In genomic region chr6:110635096-110635495, GRCh38 we compare ENCODE assay signal across 24 cellular contexts.
"Had no signal": no experiment of that assay in that cellular context is flagged by ENCODE, and none has a peak within 500 bp of the region (broad histone marks: within the 10 kb centered on the region; RNA-seq: fewer than 3 reads in every experiment).

No MANE protein-coding gene starts in this region.

- DNase-seq: activated CD4-positive, alpha-beta T cell treated with anti-CD3 and anti-CD28 coated beads, Interleukin-2, amount 50 U/mL, for 1 hour; activated CD8-positive, alpha-beta memory T cell treated with anti-CD3 and anti-CD28 coated beads for 24 hours; activated gamma-delta T cell treated with Interleukin-2 at 50 U/mL for 16 hours; activated naive CD8-positive, alpha-beta T cell treated with anti-CD3 and anti-CD28 coated beads, Interleukin-2, amount 10 ng/mL, durations not matched to agents 7 days and 5 days; effector CD4-positive, alpha-beta T cell; esophagus squamous epithelium; glutamatergic neuron; hypothalamus; left ventricle myocardium superior; mesenchymal stem cell; nephron progenitor cell; stimulated activated CD4-positive, alpha-beta T cell treated with anti-CD3 and anti-CD28 coated beads, Interleukin-15, amount 100 ng/mL, for 24 hours; stimulated activated CD4-positive, alpha-beta T cell treated with anti-CD3 and anti-CD28 coated beads, Interleukin-4, amount 100 ng/mL, for 1 hour had no signal

- H3K27ac ChIP-seq: coronary artery, esophagus squamous epithelium, right atrium auricular region, skin epidermis, suprapubic skin had no signal

- H3K9me3 Mint-ChIP-seq: activated naive CD8-positive, alpha-beta T cell treated with anti-CD3 and anti-CD28 coated beads, Interleukin-2, amount 10 ng/mL, durations not matched to agents 7 days and 5 days; brain; central memory CD8-positive, alpha-beta T cell; nephron progenitor cell; stimulated activated naive CD8-positive, alpha-beta T cell treated with anti-CD3 and anti-CD28 coated beads, Interleukin-15, Interleukin-2, amounts not matched to agents 100 ng/mL and 50 ng/mL, for 24 hours; T-helper 1 cell treated with Interleukin-12 subunit alpha and Interleukin-12 subunit beta and Interleukin-4 antibody, amounts not matched to agents 30 μg/mL and 1 μg/mL, for 36 hours had no signal

- H3K36me3 ChIP-seq: right atrium auricular region, suprapubic skin had no signal

- ATAC-seq: activated CD4-positive, CD25-positive, alpha-beta regulatory T cell treated with anti-CD3 and anti-CD28 coated beads, Interleukin-2, amount 50 U/mL, for 24 hours; left ventricle myocardium superior had no signal

- H3K4me1 ChIP-seq: esophagus squamous epithelium, right atrium auricular region, suprapubic skin had no signal

- H3K27me3 Mint-ChIP-seq: activated naive CD8-positive, alpha-beta T cell treated with anti-CD3 and anti-CD28 coated beads, Interleukin-2, amount 10 ng/mL, durations not matched to agents 7 days and 5 days; brain; central memory CD8-positive, alpha-beta T cell; progenitor cell of endocrine pancreas; stimulated activated naive CD8-positive, alpha-beta T cell treated with anti-CD3 and anti-CD28 coated beads, Interleukin-15, Interleukin-2, amounts not matched to agents 100 ng/mL and 50 ng/mL, for 24 hours; type B pancreatic cell had no signal

- H3K4me3 ChIP-seq: coronary artery, esophagus squamous epithelium, right atrium auricular region, skin epidermis, suprapubic skin had no signal

- H3K27ac Mint-ChIP-seq: activated naive CD8-positive, alpha-beta T cell treated with anti-CD3 and anti-CD28 coated beads, Interleukin-2, amount 10 ng/mL, durations not matched to agents 7 days and 5 days; brain; nephron progenitor cell; progenitor cell of endocrine pancreas; stimulated activated naive CD8-positive, alpha-beta T cell treated with anti-CD3 and anti-CD28 coated beads, Interleukin-15, Interleukin-2, amounts not matched to agents 100 ng/mL and 50 ng/mL, for 24 hours; T-helper 1 cell treated with Interleukin-12 subunit alpha and Interleukin-12 subunit beta and Interleukin-4 antibody, amounts not matched to agents 30 μg/mL and 1 μg/mL, for 36 hours; type B pancreatic cell had no signal

- H3K4me3 Mint-ChIP-seq: activated naive CD8-positive, alpha-beta T cell treated with anti-CD3 and anti-CD28 coated beads, Interleukin-2, amount 10 ng/mL, durations not matched to agents 7 days and 5 days; brain; central memory CD8-positive, alpha-beta T cell; nephron progenitor cell; stimulated activated naive CD8-positive, alpha-beta T cell treated with anti-CD3 and anti-CD28 coated beads, Interleukin-15, Interleukin-2, amounts not matched to agents 100 ng/mL and 50 ng/mL, for 24 hours; T-helper 1 cell treated with Interleukin-12 subunit alpha and Interleukin-12 subunit beta and Interleukin-4 antibody, amounts not matched to agents 30 μg/mL and 1 μg/mL, for 36 hours; type B pancreatic cell had no signal

- H3K27me3 ChIP-seq: esophagus squamous epithelium, right atrium auricular region, suprapubic skin had no signal

- H3K9me3 ChIP-seq: esophagus squamous epithelium, right atrium auricular region, suprapubic skin had no signal

- H3K4me1 Mint-ChIP-seq: central memory CD8-positive, alpha-beta T cell had no signal
